In the genomic region with DNA sequence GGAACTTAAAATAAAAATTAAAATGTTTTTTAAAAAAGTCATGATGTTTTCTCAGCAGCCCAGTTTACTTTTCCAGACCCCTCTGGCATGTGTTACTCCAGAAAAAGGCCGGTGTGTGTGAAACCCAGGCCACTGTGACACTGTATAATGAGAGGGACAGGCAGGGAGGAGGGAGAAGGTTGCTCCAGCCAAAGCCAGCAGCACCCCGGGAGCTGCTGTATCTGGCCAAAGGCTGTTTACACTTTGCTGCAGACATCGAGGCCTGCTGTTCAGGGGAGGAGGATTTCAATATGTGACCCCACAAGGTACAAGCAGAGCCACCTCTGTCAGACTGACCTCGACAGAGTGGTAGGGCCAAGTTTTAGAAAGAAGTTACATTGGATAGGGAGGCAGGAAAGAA, we compare ENCODE assay signal across 1 cellular context.
TF ChIP-seq lines count a peak whose summit lies in the region.

No MANE protein-coding gene starts in this region.

TF ChIP-seq in H1, 55 proteins besides CTCF, POLR2A, EP300 and RAD21:
- TF ChIP-seq USF2 (IDR thresholded peaks at IDR 0.05; ENCODE audit: low read length) (no peak), RXRA (IDR thresholded peaks at IDR 0.05; ENCODE audit: insufficient read depth, low read depth, low read length) (no peak), CBX5 (IDR thresholded peaks at IDR 0.05; ENCODE audit: low read depth, low read length) (no peak), RBBP5 (IDR thresholded peaks at IDR 0.05; ENCODE audit: borderline replicate concordance, low read depth, low read length) (no peak), SUZ12 (IDR thresholded peaks at IDR 0.05; ENCODE audit: low read length) (no peak), NRF1 (IDR thresholded peaks at IDR 0.05; ENCODE audit: low read depth, low read length) (no peak), EZH2 (IDR thresholded peaks at IDR 0.05; ENCODE audit: low read depth, low read length, severe bottlenecking) (no peak), EGR1 (IDR thresholded peaks at IDR 0.05; ENCODE audit: borderline replicate concordance, low read depth, low read length) (no peak), TBP (IDR thresholded peaks at IDR 0.05; ENCODE audit: low read depth, low read length) (no peak), KDM4A (IDR thresholded peaks at IDR 0.05; ENCODE audit: low read depth, low read length, severe bottlenecking) (no peak), BACH1 (IDR thresholded peaks at IDR 0.05; ENCODE audit: low read length) (no peak), ASH2L (IDR thresholded peaks at IDR 0.05; ENCODE audit: low read length) (no peak), CHD7 (IDR thresholded peaks at IDR 0.05; ENCODE audit: insufficient replicate concordance, low read length) (no peak), TAF7 (optimal IDR thresholded peaks at IDR 0.05; ENCODE audit: borderline replicate concordance, low read depth, low read length) (no peak), HDAC6 (IDR thresholded peaks at IDR 0.05; ENCODE audit: low read depth, low read length) (no peak), MAFK (IDR thresholded peaks at IDR 0.05; ENCODE audit: low read depth, low read length) (no peak), BRCA1 (IDR thresholded peaks at IDR 0.05; ENCODE audit: low read depth, low read length) (no peak), JUN (IDR thresholded peaks at IDR 0.05; ENCODE audit: low read depth, low read length) (no peak)
- TF ChIP-seq, protein P1, sequence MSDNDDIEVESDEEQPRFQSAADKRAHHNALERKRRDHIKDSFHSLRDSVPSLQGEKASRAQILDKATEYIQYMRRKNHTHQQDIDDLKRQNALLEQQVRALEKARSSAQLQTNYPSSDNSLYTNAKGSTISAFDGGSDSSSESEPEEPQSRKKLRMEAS (IDR thresholded peaks at IDR 0.05) = no peak
TF ChIP-seq in H1: peak in this region for 0.
